ENCODE assay signal across 8 cellular contexts in genomic region chr3:105866656-105867653, GRCh38. TPM values are rescaled to one million over a fixed set of nuclear protein-coding genes. Genes with fewer than 3 reads are reported as not detected.
DNase-seq lines count a peak whose midpoint lies in the region; ATAC-seq and TF ChIP-seq lines count a peak whose summit lies in the region.

No MANE protein-coding gene starts in this region.

- H3K9ac ChIP-seq in iPS-20b (ENCODE audit: low read depth, low read length) = peak overlapping the region; percentile 84; the same call in 1 of the 2 replicates

- H3K4me1 ChIP-seq in iPS-20b (ENCODE audit: insufficient read depth, low read length) = peaks cover 12% of the 10 kb centered on the region
- peaks cover 23 to 74% (median 48%) of the 10 kb centered on the region in 4 donors for H3K4me1 ChIP-seq in stomach

- TF ChIP-seq CTCF in stomach (IDR thresholded peaks at IDR 0.05) = no peak
- TF ChIP-seq CTCF in omental fat pad (IDR thresholded peaks at IDR 0.05) = no peak

- H3K36me3 Mint-ChIP-seq in activated naive CD8-positive, alpha-beta T cell = peaks cover 15% of the 10 kb centered on the region

- H3K27ac ChIP-seq in iPS-20b (ENCODE audit: low read length) (no peak overlapping the region), stomach (peak overlapping the region; percentile 86 to 98 (median 97))

- H3K4me3 ChIP-seq in GM08714 (ENCODE audit: low read length) = peak overlapping the region; percentile 84
- peak overlapping the region; percentile 88 for H3K4me3 ChIP-seq in iPS-20b (ENCODE audit: low read length)
- peak overlapping the region; percentile 70 to 92 (median 89) for H3K4me3 ChIP-seq in stomach

- H3K9me3 ChIP-seq in iPS-20b (ENCODE audit: insufficient read depth, low read depth, low read length) (no peaks in the 10 kb centered on the region), stomach (no peaks in the 10 kb centered on the region)

- H3K4me1 Mint-ChIP-seq in activated naive CD8-positive, alpha-beta T cell (ENCODE audit: low read depth) = peaks cover 49% of the 10 kb centered on the region

- peak; percentile 32 for ATAC-seq in GM21381 (IDR thresholded peaks at IDR 0.05; ENCODE audit: unreplicated experiment)
- ATAC-seq in HG03575 (IDR thresholded peaks at IDR 0.05; ENCODE audit: extremely low read depth, insufficient number of reproducible peaks, low FRiP score, unreplicated experiment) = peak; percentile 26
- no peak for ATAC-seq in omental fat pad (ENCODE audit: low FRiP score)

- H3K36me3 ChIP-seq in iPS-20b (ENCODE audit: insufficient read depth, low read depth, low read length) = peaks cover 33% of the 10 kb centered on the region; the same call in 1 of the 2 replicates
- peaks cover 0 to 12% (median 9%) of the 10 kb centered on the region in 4 donors for H3K36me3 ChIP-seq in stomach

- WGBS in stomach, 5 donors = 13 to 33% (median 21%) methylated on average over 9 of the region's 9 CpGs

- intact Hi-C loops in stomach (cut with DNase I; ENCODE audit: low total_unique reads) = no loop called here

- H3K27me3 Mint-ChIP-seq in activated naive CD8-positive, alpha-beta T cell = no peaks in the 10 kb centered on the region

- no peaks in the 10 kb centered on the region for H3K9me3 Mint-ChIP-seq in activated naive CD8-positive, alpha-beta T cell (ENCODE audit: low read depth)

- peak overlapping the region; percentile 99 for H3K27ac Mint-ChIP-seq in activated naive CD8-positive, alpha-beta T cell

- TF ChIP-seq POLR2A in stomach (IDR thresholded peaks at IDR 0.05) = no peak

- H3K27me3 ChIP-seq in iPS-20b (ENCODE audit: insufficient read depth, low read length) (no peaks in the 10 kb centered on the region), stomach (no peaks in the 10 kb centered on the region)

- TF ChIP-seq EP300 in stomach (IDR thresholded peaks at IDR 0.05) = no peak

- H3K4me3 Mint-ChIP-seq in activated naive CD8-positive, alpha-beta T cell = peak overlapping the region; percentile 99

- DNase-seq in stomach = no peak
- DNase-seq in SIG-M5 (lab: John Stamatoyannopoulos, UW) = no peak
- no peak for DNase-seq in omental fat pad (ENCODE audit: low spot score)

RNA-seq across cellular contexts. Expression of gene CBLB, which starts 1.9 kb away (rescaled TPM):
- total RNA-seq in stomach = 10 to 100 TPM; 26.4 to 94.4 (median 75.9) TPM
- polyA plus RNA-seq in stomach = 1 to 10 TPM; 6.9 to 8.9 (median 7.2) TPM
- total RNA-seq in omental fat pad = 100 to 1,000 TPM in 3 of 4 donors, 10 to 100 TPM in 1; 94.7 to 205 (median 126) TPM
